8 cellular contexts compared by ENCODE assay signal in genomic region chr2:8515390-8515761, GRCh38.
DNase-seq lines count a peak whose midpoint lies in the region; ATAC-seq lines count a peak whose summit lies in the region.

No MANE protein-coding gene starts in this region.

- ATAC-seq in HG03159 (IDR thresholded peaks at IDR 0.05; ENCODE audit: unreplicated experiment): peak; percentile 59

- peak; percentile 64 for DNase-seq in NK-92 treated with Interleukin-12 subunit alpha and Interleukin-12 subunit beta, amount 100 ng/mL, for 24 hours (lab: John Stamatoyannopoulos, UW)
- no peak for DNase-seq in NK-92 (lab: John Stamatoyannopoulos, UW; ENCODE audit: unreplicated experiment)
- DNase-seq in UCSD-AML1 (lab: John Stamatoyannopoulos, UW; ENCODE audit: unreplicated experiment): peak; percentile 80
- DNase-seq in effector CD8-positive, alpha-beta T cell (lab: John Stamatoyannopoulos, UW): peak; percentile 13
- DNase-seq in stimulated activated CD4-positive, alpha-beta T cell treated with anti-CD3 and anti-CD28 coated beads, TNF-alpha, amount 100 ng/mL, for 48 hours (ENCODE audit: low read depth in 3 of 3): peak; percentile 34 to 50 (median 41)
- no peak for DNase-seq in SW480 (ENCODE audit: low spot score)
- DNase-seq in NCI-H524 treated with DMSO at 0.1 percent for 48 hours (lab: John Stamatoyannopoulos, UW): no peak

Comparison
In these comparisons a context has a peak if more than half of its experiments do, and no peak if none do; other contexts are left out.
1. DNase-seq: peak in NK-92 treated with Interleukin-12 subunit alpha and Interleukin-12 subunit beta, amount 100 ng/mL, for 24 hours (single experiment), UCSD-AML1 (single experiment), effector CD8-positive, alpha-beta T cell (single experiment) and stimulated activated CD4-positive, alpha-beta T cell treated with anti-CD3 and anti-CD28 coated beads, TNF-alpha, amount 100 ng/mL, for 48 hours (3 of 3); none in NK-92 (single experiment), SW480 (single experiment) and NCI-H524 treated with DMSO at 0.1 percent for 48 hours (single experiment).